Comparison of ENCODE assay signal across 8 cellular contexts in the genomic region with DNA sequence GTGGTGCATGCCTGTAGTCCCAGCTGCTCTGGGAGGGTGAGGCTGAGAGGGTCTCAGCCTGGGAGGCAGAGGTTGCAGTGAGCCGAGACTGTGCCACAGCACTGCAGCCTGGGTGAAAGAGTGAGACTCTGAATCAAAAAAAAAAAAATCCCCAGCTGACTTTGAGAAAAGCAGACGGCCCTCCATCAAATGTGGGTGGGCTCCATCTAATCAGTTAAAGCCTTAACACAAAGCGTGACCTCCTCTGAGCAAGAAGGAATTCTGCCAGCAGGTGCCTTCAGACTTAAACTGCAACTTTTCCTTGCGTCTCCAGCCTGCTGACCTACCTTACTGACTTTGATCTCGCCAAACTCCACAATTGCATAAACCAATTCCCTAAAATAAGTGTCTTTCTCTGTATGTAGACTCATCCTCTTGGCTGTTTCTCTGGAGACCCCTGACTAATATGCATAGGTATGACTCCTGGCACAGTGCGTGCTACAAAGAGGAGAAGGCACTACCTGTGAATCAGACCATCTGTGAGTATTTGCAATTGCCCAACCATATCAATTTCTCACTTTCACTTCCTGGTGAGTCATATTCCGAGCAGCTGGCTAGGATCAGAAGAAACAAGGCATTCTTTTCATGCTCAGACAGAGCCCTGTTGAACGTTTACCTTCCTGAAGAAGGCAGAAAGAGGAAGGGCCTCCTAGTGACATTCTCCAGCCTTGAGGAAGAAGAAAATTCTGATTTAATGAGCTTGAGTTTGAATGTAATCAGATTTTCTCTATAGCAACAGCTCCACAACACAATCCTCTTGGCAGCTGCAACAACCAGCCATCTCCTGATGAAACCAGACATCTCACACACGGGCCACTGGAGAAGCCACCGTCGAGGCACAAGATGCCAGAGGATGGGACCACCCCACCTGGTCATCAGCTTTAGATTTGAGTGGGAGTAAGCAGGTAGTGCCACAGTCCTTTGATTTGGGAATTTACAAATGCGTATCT. TPM values are rescaled to one million over a fixed set of nuclear protein-coding genes. Genes with fewer than 3 reads are reported as not detected.
DNase-seq lines count a peak whose midpoint lies in the region; ATAC-seq and TF ChIP-seq lines count a peak whose summit lies in the region.

No MANE protein-coding gene starts in this region.

- no peak overlapping the region for H3K27ac Mint-ChIP-seq in activated CD4-positive, alpha-beta memory T cell treated with anti-CD3 and anti-CD28 coated beads for 36 hours

- TF ChIP-seq CTCF in AG09309 (IDR thresholded peaks at IDR 0.05; ENCODE audit: control insufficient read depth, insufficient read depth, low read depth, low read length, missing control alignments) (no peak), fibroblast of the aortic adventitia (IDR thresholded peaks at IDR 0.05; ENCODE audit: insufficient read depth, low read length) (no peak)

- ATAC-seq in GM18519 (IDR thresholded peaks at IDR 0.05; ENCODE audit: low FRiP score, unreplicated experiment) (peak; percentile 93), HG02981 (IDR thresholded peaks at IDR 0.05; ENCODE audit: unreplicated experiment) (peak; percentile 91)

- DNase-seq in AG09309 (ENCODE audit: low read depth): peak; percentile 23
- peak; percentile 66 for DNase-seq in NCI-H2029 treated with DMSO at 0.1 percent for 48 hours (lab: John Stamatoyannopoulos, UW)
- peak; percentile 72 for DNase-seq in activated CD4-positive, alpha-beta memory T cell treated with anti-CD3 and anti-CD28 coated beads for 36 hours
- DNase-seq in fibroblast of the aortic adventitia (ENCODE audit: low read depth): peak; percentile 87
- peak; percentile 93 for DNase-seq in pulmonary artery endothelial cell (ENCODE audit: low read depth, low spot score)
- no peak for DNase-seq in superior temporal gyrus (ENCODE audit: extremely low spot score)

- H3K4me3 Mint-ChIP-seq in activated CD4-positive, alpha-beta memory T cell treated with anti-CD3 and anti-CD28 coated beads for 36 hours: no peak overlapping the region

- H3K4me3 ChIP-seq in AG09309 (ENCODE audit: control insufficient read depth, low read depth, low read length): no peak overlapping the region
- no peak overlapping the region for H3K4me3 ChIP-seq in fibroblast of the aortic adventitia (ENCODE audit: low read depth, low read length)

- no peaks in the 10 kb centered on the region for H3K9me3 Mint-ChIP-seq in activated CD4-positive, alpha-beta memory T cell treated with anti-CD3 and anti-CD28 coated beads for 36 hours

- peaks cover 1% of the 10 kb centered on the region for H3K27me3 Mint-ChIP-seq in activated CD4-positive, alpha-beta memory T cell treated with anti-CD3 and anti-CD28 coated beads for 36 hours

- POLR2A ChIA-PET in activated CD4-positive, alpha-beta memory T cell treated with anti-CD3 and anti-CD28 coated beads for 36 hours (lab: Charles Lee): no interaction called here

- H3K4me1 Mint-ChIP-seq in activated CD4-positive, alpha-beta memory T cell treated with anti-CD3 and anti-CD28 coated beads for 36 hours (ENCODE audit: low read depth): peaks cover 46% of the 10 kb centered on the region

- H3K36me3 Mint-ChIP-seq in activated CD4-positive, alpha-beta memory T cell treated with anti-CD3 and anti-CD28 coated beads for 36 hours: no peaks in the 10 kb centered on the region

- CTCF ChIA-PET in activated CD4-positive, alpha-beta memory T cell treated with anti-CD3 and anti-CD28 coated beads for 36 hours (lab: Charles Lee): no interaction called here

- intact Hi-C loops in activated CD4-positive, alpha-beta memory T cell treated with anti-CD3 and anti-CD28 coated beads for 36 hours (cut with micrococcal nuclease): loop anchor here (5.0 to 10.0 kb wide), 4 partner anchors 921 to 1303 kb away; partner anchors contain the start of genes PAPOLA and PPP4R4

RNA-seq across cellular contexts. Expression of gene CLMN, which starts 54.3 kb away (rescaled TPM):
- under 1 TPM; 0.92 to 0.97 TPM for total RNA-seq in activated CD4-positive, alpha-beta memory T cell treated with anti-CD3 and anti-CD28 coated beads for 36 hours
- total RNA-seq in fibroblast of the aortic adventitia (ENCODE audit: low replicate concordance): 0.36 and 1.8 TPM in 2 replicates
- 3.6 and 4.8 TPM in 2 replicates for total RNA-seq in pulmonary artery endothelial cell
